ENCODE assay signal across 9 cellular contexts in genomic region chr17:38663125-38663751, GRCh38. TPM values are rescaled to one million over a fixed set of nuclear protein-coding genes. Genes with fewer than 3 reads are reported as not detected.
DNase-seq lines count a peak whose midpoint lies in the region; ATAC-seq, FAIRE-seq and TF ChIP-seq lines count a peak whose summit lies in the region.
"Had no signal": no experiment of that assay in that cellular context is flagged by ENCODE, and none has a peak within 500 bp of the region (broad histone marks: within the 10 kb centered on the region; RNA-seq: fewer than 3 reads in every experiment).

No MANE protein-coding gene starts in this region.

- DNase-seq in AG20443 (ENCODE audit: low spot score) (peak; percentile 78), GM23338 (ENCODE audit: low spot score) (peak; percentile 98), NCI-H2171 treated with DMSO at 0.1 percent for 48 hours (lab: John Stamatoyannopoulos, UW) (peak; percentile 82), WERI-Rb-1 (peak; percentile 94), H1 (ENCODE audit: low read depth in 1 of 2, low spot score in 2 of 2) (peak; percentile 83 to 90), midbrain (lab: John Stamatoyannopoulos, UW) (peak; percentile 76), type B pancreatic cell (ENCODE audit: extremely low spot score, unreplicated experiment) (peak; percentile 80)

- H3K27ac ChIP-seq in GM23338 (ENCODE audit: low read depth) = no peak overlapping the region
- H3K27ac ChIP-seq in WERI-Rb-1 = no peak overlapping the region
- no peak overlapping the region for H3K27ac ChIP-seq in H1 (ENCODE audit: low read depth, low read length)

- no peak overlapping the region for H4K5ac ChIP-seq in H1 (ENCODE audit: insufficient read length, low read depth, low read length)

- H4K20me1 ChIP-seq in GM23338 (replicated peaks; ENCODE audit: insufficient read depth) = 0 out of 2 replicates have a peak, but pooled peaks cover 2% of the 10 kb centered on the region
- no peaks in the 10 kb centered on the region for H4K20me1 ChIP-seq in H1 (replicated peaks in 1 of 2; ENCODE audit: control insufficient read depth in 1 of 2, insufficient read depth in 2 of 2, low read length in 2 of 2)

- POLR2A ChIA-PET in H1 (lab: Charles Lee; ENCODE audit: partially characterized antibody) = interaction anchor here (0.6 to 1.6 kb wide), 8 partner anchors 54 to 235 kb away, joined by 3 to 10 read pairs (median 4); no protein-coding TSS in a partner anchor

- no peaks in the 10 kb centered on the region for H3K36me3 Mint-ChIP-seq in GM23338 (ENCODE audit: low read depth)
- H3K36me3 Mint-ChIP-seq in type B pancreatic cell = no peaks in the 10 kb centered on the region

- no peak overlapping the region for H3K23ac ChIP-seq in H1 (ENCODE audit: insufficient read length)

- H3K9me3 Mint-ChIP-seq in GM23338 (no peaks in the 10 kb centered on the region; the same call in 1 of the 3 replicates), type B pancreatic cell (no peaks in the 10 kb centered on the region)

- H3K4me2 ChIP-seq in GM23338 (0 out of 2 replicates have a peak overlapping the region, but pooled peaks have one; percentile 28), H1 (ENCODE audit: insufficient read depth in 1 of 2, low read depth in 2 of 2, low read length in 2 of 2) (peak overlapping the region in 1 of 2 experiments; percentile 39; a peak in 3 of 4 replicates)

- no peak overlapping the region for H2AK5ac ChIP-seq in H1 (ENCODE audit: low read depth, low read length)

- no peaks in the 10 kb centered on the region for H3K79me2 ChIP-seq in GM23338 (replicated peaks; ENCODE audit: insufficient read depth)
- no peaks in the 10 kb centered on the region for H3K79me2 ChIP-seq in H1 (ENCODE audit: control insufficient read depth in 1 of 2, insufficient read depth in 2 of 2, low read length in 2 of 2)

- ATAC-seq in GM23338 (peak; percentile 98), HG03175 (IDR thresholded peaks at IDR 0.05; ENCODE audit: unreplicated experiment) (no peak)

- H3K56ac ChIP-seq in H1 (replicated peaks; ENCODE audit: insufficient read length, low read depth, low read length) = no peak overlapping the region

- H4K8ac ChIP-seq in H1 (ENCODE audit: extremely low read depth, insufficient read depth, low read length) = no peak overlapping the region

- H3F3A ChIP-seq in GM23338 (replicated peaks; ENCODE audit: low read depth) = peaks cover 5% of the 10 kb centered on the region; the same call in 1 of the 2 replicates

- H3K27me3 Mint-ChIP-seq in GM23338 (ENCODE audit: insufficient read depth, low read depth, poor library complexity) (peaks cover 33% of the 10 kb centered on the region), type B pancreatic cell (peaks cover 22% of the 10 kb centered on the region)

- H3K4me1 Mint-ChIP-seq in GM23338 (peaks cover 21% of the 10 kb centered on the region), type B pancreatic cell (ENCODE audit: unreplicated experiment) (peaks cover 6% of the 10 kb centered on the region)

- FAIRE-seq in H1 (lab: Jason Lieb, UNC) = no peak

- H3K27me3 ChIP-seq in GM23338 (ENCODE audit: insufficient read depth) (peaks cover 23% of the 10 kb centered on the region), WERI-Rb-1 (ENCODE audit: insufficient read depth, low read depth, severe bottlenecking) (no peaks in the 10 kb centered on the region), H1 (replicated peaks in 1 of 4; ENCODE audit: control insufficient read depth in 3 of 4, extremely low read depth in 1 of 4, insufficient read depth in 3 of 4, low read length in 3 of 4) (peaks cover 3 to 12% (median 8%) of the 10 kb centered on the region in 4 experiments)

- no peak overlapping the region for H2BK15ac ChIP-seq in H1 (ENCODE audit: low read length)

- no peaks in the 10 kb centered on the region for H3K23me2 ChIP-seq in H1 (ENCODE audit: low read depth, low read length)

- TF ChIP-seq EP300 in H1 (IDR thresholded peaks at IDR 0.05; ENCODE audit: borderline replicate concordance in 1 of 2, low read depth in 2 of 2, low read length in 2 of 2) = no peak; a peak in 1 of 3 replicates

- peak; percentile 92 to 99 for TF ChIP-seq CTCF in GM23338 (conservative IDR thresholded peaks at IDR 0.05; ENCODE audit: low read depth in 2 of 2)
- TF ChIP-seq CTCF in WERI-Rb-1 (IDR thresholded peaks at IDR 0.05; ENCODE audit: low read depth, low read length) = peak; percentile 96
- TF ChIP-seq CTCF in H1 (IDR thresholded peaks at IDR 0.05; ENCODE audit: control extremely low read depth in 1 of 3, insufficient read depth in 1 of 3, low read depth in 1 of 3, low read length in 3 of 3) = peak; percentile 96 to 100 (median 99)
- peak; percentile 89 for TF ChIP-seq CTCF in type B pancreatic cell (conservative IDR thresholded peaks at IDR 0.05)

- H3K9ac ChIP-seq in H1 (replicated peaks in 1 of 4; ENCODE audit: extremely low read depth in 1 of 4, low read depth in 3 of 4, low read length in 3 of 4) = no peak overlapping the region

- no peak overlapping the region for H3K4me3 Mint-ChIP-seq in GM23338
- no peak overlapping the region for H3K4me3 Mint-ChIP-seq in type B pancreatic cell

- H2BK5ac ChIP-seq in H1 (ENCODE audit: low read depth, low read length) = 0 out of 2 replicates have a peak overlapping the region, but pooled peaks have one; percentile 30

- peak; percentile 83 to 96 for TF ChIP-seq RAD21 in H1 (IDR thresholded peaks at IDR 0.05 in 1 of 2, conservative IDR thresholded peaks at IDR 0.05 in 1 of 2; ENCODE audit: low read depth in 2 of 2, low read length in 2 of 2)

- H3K4me1 ChIP-seq in GM23338 (ENCODE audit: insufficient read depth) = peaks cover 7% of the 10 kb centered on the region; the same call in 1 of the 2 replicates
- H3K4me1 ChIP-seq in H1 (replicated peaks in 1 of 4; ENCODE audit: control insufficient read depth in 3 of 4, insufficient read depth in 4 of 4, low read length in 3 of 4) = peaks cover 0 to 5% (median 2%) of the 10 kb centered on the region in 4 experiments; a peak in 4 of 7 replicates

- CTCF ChIA-PET in H1 (lab: Charles Lee; ENCODE audit: partially characterized antibody) = interaction anchor here (0.6 to 29.5 kb wide), 29 partner anchors 8 to 512 kb away, joined by 3 to 795 read pairs (median 6); partner anchors contain the start of genes EPOP and SRCIN1

- H3K36me3 ChIP-seq in GM23338 (ENCODE audit: insufficient read depth) = no peaks in the 10 kb centered on the region
- no peaks in the 10 kb centered on the region for H3K36me3 ChIP-seq in WERI-Rb-1
- no peaks in the 10 kb centered on the region for H3K36me3 ChIP-seq in H1 (ENCODE audit: control insufficient read depth in 2 of 4, insufficient read depth in 4 of 4, low read length in 3 of 4)

- H4K91ac ChIP-seq in H1 (replicated peaks; ENCODE audit: insufficient read length, low read length) = no peak overlapping the region

- H2BK20ac ChIP-seq in H1 (ENCODE audit: low read length) = 0 out of 2 replicates have a peak overlapping the region, but pooled peaks have one; percentile 80

- H2BK12ac ChIP-seq in H1 (ENCODE audit: low read depth, low read length) = peak overlapping the region; percentile 94; the same call in 1 of the 2 replicates

- no peak overlapping the region for H3K4ac ChIP-seq in H1 (replicated peaks; ENCODE audit: insufficient read length, low read depth, low read length)

- H3K9me3 ChIP-seq in WERI-Rb-1 (ENCODE audit: severe bottlenecking) (no peaks in the 10 kb centered on the region), H1 (ENCODE audit: insufficient read depth in 2 of 2, low read depth in 1 of 2, low read length in 1 of 2) (no peaks in the 10 kb centered on the region)

- H3K79me1 ChIP-seq in H1 (ENCODE audit: low read depth, low read length) = no peaks in the 10 kb centered on the region

- no peak overlapping the region; the same call in 1 of the 2 replicates for H3K18ac ChIP-seq in H1 (ENCODE audit: extremely low read depth, low read length)

- H2AFZ ChIP-seq in GM23338 = 0 out of 2 replicates have a peak overlapping the region, but pooled peaks have one; percentile 48
- peak overlapping the region; percentile 81; the same call in 1 of the 2 replicates for H2AFZ ChIP-seq in H1 (ENCODE audit: low read length)

- H3K4me3 ChIP-seq in GM23338 (no peak overlapping the region), WERI-Rb-1 (ENCODE audit: low read depth, low read length) (no peak overlapping the region), H1 (ENCODE audit: extremely low read depth in 1 of 4, insufficient read depth in 2 of 4, low read depth in 3 of 4, low read length in 4 of 4) (no peak overlapping the region)

- H2BK120ac ChIP-seq in H1 (replicated peaks; ENCODE audit: low read depth, low read length) = no peak overlapping the region

- H3K9me2 ChIP-seq in GM23338 (ENCODE audit: insufficient read depth) = no peaks in the 10 kb centered on the region

- H3K27ac Mint-ChIP-seq in GM23338 = no peak overlapping the region
- no peak overlapping the region for H3K27ac Mint-ChIP-seq in type B pancreatic cell

- no peak for TF ChIP-seq POLR2A in H1 (IDR thresholded peaks at IDR 0.05; ENCODE audit: control extremely low read depth in 1 of 2, low read depth in 2 of 2, low read length in 2 of 2)

- no peak overlapping the region for H3K14ac ChIP-seq in H1 (ENCODE audit: insufficient read length)

- 20% methylated on average over 8 of the region's 9 CpGs; no CpG with 5 or more reads in 1 of the 2 experiments for WGBS in H1 (ENCODE audit: extremely low coverage in 1 of 2, insufficient coverage in 1 of 2, insufficient read length in 1 of 2, insufficient replicate concordance in 2 of 2, low coverage in 1 of 2, low lambda C conversion rate in 2 of 2, missing lambda C conversion rate in 1 of 2), 2 experiments

RNA-seq across cellular contexts. Expression of gene EPOP, which starts 11.5 kb away (rescaled TPM):
- 1.7 and 2.4 TPM in 2 replicates for total RNA-seq in GM23338 (2014; rRNA removed; shearing (Covaris generic))
- 0.42 and 0.82 TPM in 2 replicates for polyA plus RNA-seq in GM23338 (2016; fragmentation: Nextera tagmentation; extraction: Ambion mirVana)
- 3.3 and 4.0 TPM in 2 replicates for total RNA-seq in H1 (2021; fragmentation: NEBNext Ultra II Directional; extraction: Animal tissue kit (Norgen Biotek cat#: 25700))
- 1.5 and 2.1 TPM in 2 replicates for polyA plus RNA-seq in H1 (2011; rRNA removed)
- polyA plus RNA-seq in H1 (2011; cell fraction: cytosol; rRNA removed) = 2.1 TPM
- polyA plus RNA-seq in H1 (2011; cell fraction: nucleus; rRNA removed) = 2.2 TPM
- polyA plus RNA-seq in H1 (2012, experiment 1 of 2) = 4.3 to 5.9 TPM (median 5.2 TPM) in 4 replicates
- polyA plus RNA-seq in H1 (2012, experiment 2 of 2) = 5.1 TPM
- polyA plus RNA-seq in H1 (2013, experiment 1 of 2) = 1.3 TPM
- 1.3 TPM for polyA plus RNA-seq in H1 (2013, experiment 2 of 2)
- polyA minus RNA-seq in H1 (2011; rRNA and poly(A)+ RNA removed) = 0.78 and 1.5 TPM in 2 replicates
- 1.8 TPM for polyA minus RNA-seq in H1 (2011; cell fraction: cytosol; rRNA and poly(A)+ RNA removed)
- polyA minus RNA-seq in H1 (2011; cell fraction: nucleus; rRNA and poly(A)+ RNA removed) = 2.2 TPM
- total RNA-seq in type B pancreatic cell (ENCODE audit: low replicate concordance) = 6.2 and 11.0 TPM in 2 replicates

RNA-seq across cellular contexts. Expression of gene MLLT6, which starts 41.8 kb away (rescaled TPM):
- total RNA-seq in GM23338 (2014; rRNA removed; shearing (Covaris generic)) = 2.8 and 3.3 TPM in 2 replicates
- polyA plus RNA-seq in GM23338 (2016; fragmentation: Nextera tagmentation; extraction: Ambion mirVana) (1.8 and 2.6 TPM in 2 replicates), H1 (2011; rRNA removed) (6.5 and 7.7 TPM in 2 replicates)
- total RNA-seq in H1 (2021; fragmentation: NEBNext Ultra II Directional; extraction: Animal tissue kit (Norgen Biotek cat#: 25700)) = 7.7 and 8.0 TPM in 2 replicates
- polyA plus RNA-seq in H1 (2011; cell fraction: cytosol; rRNA removed) = 9.3 TPM
- 57.8 TPM for polyA plus RNA-seq in H1 (2011; cell fraction: nucleus; rRNA removed)
- 8.9 to 16.8 TPM (median 11.1 TPM) in 4 replicates for polyA plus RNA-seq in H1 (2012, experiment 1 of 2)
- polyA plus RNA-seq in H1 (2012, experiment 2 of 2) = 5.1 TPM
- polyA plus RNA-seq in H1 (2013, experiment 1 of 2) = 3.0 TPM
- polyA plus RNA-seq in H1 (2013, experiment 2 of 2) = 2.4 TPM
- 8.2 and 12.8 TPM in 2 replicates for polyA minus RNA-seq in H1 (2011; rRNA and poly(A)+ RNA removed)
- 6.0 TPM for polyA minus RNA-seq in H1 (2011; cell fraction: cytosol; rRNA and poly(A)+ RNA removed)
- 19.7 TPM for polyA minus RNA-seq in H1 (2011; cell fraction: nucleus; rRNA and poly(A)+ RNA removed)
- 122 and 130 TPM in 2 replicates for total RNA-seq in type B pancreatic cell (ENCODE audit: low replicate concordance)

RNA-seq across cellular contexts. Expression of gene SRCIN1, which starts 57.5 kb away (rescaled TPM):
- 1.3 and 2.2 TPM in 2 replicates for total RNA-seq in GM23338 (2014; rRNA removed; shearing (Covaris generic))
- polyA plus RNA-seq in GM23338 (2016; fragmentation: Nextera tagmentation; extraction: Ambion mirVana) = 0.87 TPM in 2 replicates
- 3.8 and 4.1 TPM in 2 replicates for total RNA-seq in H1 (2021; fragmentation: NEBNext Ultra II Directional; extraction: Animal tissue kit (Norgen Biotek cat#: 25700))
- 2.8 and 4.2 TPM in 2 replicates for polyA plus RNA-seq in H1 (2011; rRNA removed)
- 2.3 TPM for polyA plus RNA-seq in H1 (2011; cell fraction: cytosol; rRNA removed)
- polyA plus RNA-seq in H1 (2011; cell fraction: nucleus; rRNA removed) = 14.3 TPM
- polyA plus RNA-seq in H1 (2012, experiment 1 of 2) = 5.2 to 6.7 TPM (median 6.1 TPM) in 4 replicates
- 2.0 TPM for polyA plus RNA-seq in H1 (2012, experiment 2 of 2)
- 1.7 TPM for polyA plus RNA-seq in H1 (2013, experiment 1 of 2)
- 1.3 TPM for polyA plus RNA-seq in H1 (2013, experiment 2 of 2)
- 2.0 and 3.7 TPM in 2 replicates for polyA minus RNA-seq in H1 (2011; rRNA and poly(A)+ RNA removed)
- 5.5 TPM for polyA minus RNA-seq in H1 (2011; cell fraction: cytosol; rRNA and poly(A)+ RNA removed)
- polyA minus RNA-seq in H1 (2011; cell fraction: nucleus; rRNA and poly(A)+ RNA removed) = 9.6 TPM
- total RNA-seq in type B pancreatic cell (ENCODE audit: low replicate concordance) = 8.3 and 11.9 TPM in 2 replicates
- total RNA-seq: glomerular endothelial cell had no signal

Comparison
In these comparisons a context has a peak if more than half of its experiments do, and no peak if none do; other contexts are left out.
1. RNA of gene MLLT6, which starts 41.8 kb away (total RNA-seq): 122 to 130 TPM in type B pancreatic cell; 7.7 to 8.0 TPM in H1 and 2.8 to 3.3 TPM in GM23338; every median in the first group is over 10 times any median in the second.
2. Peak in every context shown above with its lines, with median percentiles within 50 percentile points of each other: DNase-seq and CTCF ChIP-seq.